In genomic region chr3:95154775-95155174, GRCh38 we compare ENCODE assay signal across 14 cellular contexts.
DNase-seq lines count a peak whose midpoint lies in the region; ATAC-seq, FAIRE-seq and TF ChIP-seq lines count a peak whose summit lies in the region.
"Had no signal": no experiment of that assay in that cellular context is flagged by ENCODE, and none has a peak within 500 bp of the region (broad histone marks: within the 10 kb centered on the region; RNA-seq: fewer than 3 reads in every experiment).

No MANE protein-coding gene starts in this region.

- no peak overlapping the region for H3K27ac Mint-ChIP-seq in activated CD8-positive, alpha-beta T cell treated with anti-CD3 and anti-CD28 coated beads for 36 hours
- H3K27ac Mint-ChIP-seq: activated naive CD8-positive, alpha-beta T cell treated with anti-CD3 and anti-CD28 coated beads, Interleukin-2, amount 50 U/mL, for 24 hours; dendritic cell treated with granulocyte-macrophage colony-stimulating factor and Interleukin-4, amounts not matched to agents 40 ng/mL and 50 ng/mL, for 4 days had no signal

- H3K36me3 Mint-ChIP-seq in activated CD8-positive, alpha-beta T cell treated with anti-CD3 and anti-CD28 coated beads for 36 hours (ENCODE audit: low read depth), result no peaks in the 10 kb centered on the region

- no peak overlapping the region for H3K4me3 Mint-ChIP-seq in activated CD8-positive, alpha-beta T cell treated with anti-CD3 and anti-CD28 coated beads for 36 hours
- H3K4me3 Mint-ChIP-seq: activated naive CD8-positive, alpha-beta T cell treated with anti-CD3 and anti-CD28 coated beads, Interleukin-2, amount 50 U/mL, for 24 hours; dendritic cell treated with granulocyte-macrophage colony-stimulating factor and Interleukin-4, amounts not matched to agents 40 ng/mL and 50 ng/mL, for 4 days had no signal

- POLR2A ChIA-PET in HepG2 (lab: Yijun Ruan, JAX), result no interaction called here
- POLR2A ChIA-PET in RWPE1 (lab: Yijun Ruan, JAX; ENCODE audit: low non-redundant PET), result no interaction called here
- POLR2A ChIA-PET in activated CD8-positive, alpha-beta T cell treated with anti-CD3 and anti-CD28 coated beads for 36 hours (lab: Charles Lee), result no interaction called here

- intact Hi-C loops in HepG2 (cut with micrococcal nuclease; ENCODE audit: unreplicated experiment) (no loop called here), right lobe of liver (cut with DNase I) (no loop called here)
- intact Hi-C loops in activated CD8-positive, alpha-beta T cell treated with anti-CD3 and anti-CD28 coated beads for 36 hours (cut with micrococcal nuclease), result no loop called here

- H3K9ac ChIP-seq in HepG2 (ENCODE audit: insufficient read depth, low read depth, low read length) (no peak overlapping the region), fibroblast of lung (ENCODE audit: insufficient read depth, low read length) (no peak overlapping the region), GM23248 (no peak overlapping the region)
- H3K9ac ChIP-seq: parathyroid adenoma had no signal

- TF ChIP-seq RAD21 in HepG2 (CRISPR knock-in tag; IDR thresholded peaks at IDR 0.05), result no peak

- H3K9me3 Mint-ChIP-seq in activated CD8-positive, alpha-beta T cell treated with anti-CD3 and anti-CD28 coated beads for 36 hours, result peaks cover 12% of the 10 kb centered on the region

- BruUV-seq in HepG2 (replicated peaks; lab: Mats Ljungman, UMichigan), result no TSS peak

- no peaks in the 10 kb centered on the region for H3K4me1 Mint-ChIP-seq in activated CD8-positive, alpha-beta T cell treated with anti-CD3 and anti-CD28 coated beads for 36 hours (ENCODE audit: low read depth)
- H3K4me1 Mint-ChIP-seq: activated naive CD8-positive, alpha-beta T cell treated with anti-CD3 and anti-CD28 coated beads, Interleukin-2, amount 50 U/mL, for 24 hours had no signal

- DNase-seq in HepG2 (ENCODE audit: low spot score) (no peak), right lobe of liver (no peak), RWPE1 (ENCODE audit: low spot score) (peak; percentile 73), fibroblast of lung (ENCODE audit: low read depth in 2 of 2) (peak; percentile 21 to 69), T-helper 2 cell (no peak), HK-2 (ENCODE audit: unreplicated experiment) (no peak), GM23248 (no peak)
- no peak for DNase-seq in activated CD8-positive, alpha-beta T cell treated with anti-CD3 and anti-CD28 coated beads for 36 hours
- DNase-seq: activated naive CD8-positive, alpha-beta T cell treated with anti-CD3 and anti-CD28 coated beads, Interleukin-2, amount 50 U/mL, for 24 hours; activated T-cell treated with anti-CD3 and anti-CD28 coated beads for 4 hours; NCI-H1436; testis had no signal

- 0% methylated on average over 2 of the region's 2 CpGs for WGBS in HepG2 (ENCODE audit: low lambda C conversion rate)
- WGBS in right lobe of liver (ENCODE audit: insufficient coverage, low coverage, low lambda C conversion rate, missing lambda C conversion rate), result 53% methylated on average over 2 of the region's 2 CpGs
- WGBS in GM23248 (ENCODE audit: low coverage in 1 of 2, low lambda C conversion rate in 2 of 2, missing lambda C conversion rate in 2 of 2), 2 experiments, result 46% methylated on average over 2 of the region's 2 CpGs

- ATAC-seq in HepG2 (no peak), right lobe of liver (no peak)
- ATAC-seq in activated CD8-positive, alpha-beta T cell treated with anti-CD3 and anti-CD28 coated beads for 36 hours, result no peak
- ATAC-seq: activated naive CD8-positive, alpha-beta T cell treated with anti-CD3 and anti-CD28 coated beads, Interleukin-2, amount 50 U/mL, for 24 hours had no signal

- H3K27ac ChIP-seq in HepG2 (ENCODE audit: extremely low read length, insufficient read depth, low read length) (no peak overlapping the region), right lobe of liver (no peak overlapping the region), RWPE1 (no peak overlapping the region), fibroblast of lung (ENCODE audit: insufficient read depth, low read length) (no peak overlapping the region), GM23248 (no peak overlapping the region)
- H3K27ac ChIP-seq: parathyroid adenoma, testis had no signal

- H3K27me3 ChIP-seq in HepG2 (ENCODE audit: control insufficient read depth in 1 of 2, insufficient read depth in 2 of 2, low read length in 2 of 2) (no peaks in the 10 kb centered on the region), right lobe of liver (no peaks in the 10 kb centered on the region), fibroblast of lung (ENCODE audit: control insufficient read depth, insufficient read depth, low read length) (no peaks in the 10 kb centered on the region), GM23248 (replicated peaks; ENCODE audit: insufficient read depth) (no peaks in the 10 kb centered on the region)
- H3K27me3 ChIP-seq: testis had no signal

- H2AFZ ChIP-seq in HepG2 (ENCODE audit: low read length) (no peak overlapping the region), fibroblast of lung (ENCODE audit: low read length) (no peak overlapping the region), GM23248 (no peak overlapping the region)
- H2AFZ ChIP-seq: parathyroid adenoma had no signal

- H3K9me3 ChIP-seq in HepG2 (ENCODE audit: low read length) (no peaks in the 10 kb centered on the region), right lobe of liver (no peaks in the 10 kb centered on the region), fibroblast of lung (ENCODE audit: control insufficient read depth, insufficient read depth, low read depth, low read length) (no peaks in the 10 kb centered on the region), GM23248 (ENCODE audit: low read depth) (peaks cover 4% of the 10 kb centered on the region)
- H3K9me3 ChIP-seq: testis had no signal

- no peaks in the 10 kb centered on the region for H4K20me1 ChIP-seq in HepG2 (ENCODE audit: insufficient read depth, low read length)
- no peaks in the 10 kb centered on the region for H4K20me1 ChIP-seq in fibroblast of lung (ENCODE audit: control insufficient read depth, extremely low read depth, insufficient read depth, low read length)
- H4K20me1 ChIP-seq in GM23248 (ENCODE audit: insufficient read depth), result no peaks in the 10 kb centered on the region

- no peak for FAIRE-seq in HepG2 (lab: Jason Lieb, UNC)

- H3K79me2 ChIP-seq in HepG2 (ENCODE audit: insufficient read depth, low read length) (no peaks in the 10 kb centered on the region), fibroblast of lung (ENCODE audit: control insufficient read depth, insufficient read depth, low read length) (no peaks in the 10 kb centered on the region), GM23248 (ENCODE audit: insufficient read depth) (no peaks in the 10 kb centered on the region)
- H3K79me2 ChIP-seq: parathyroid adenoma had no signal

- no peak for TF ChIP-seq EP300 in HepG2 (IDR thresholded peaks at IDR 0.05; ENCODE audit: low read depth in 2 of 2, low read length in 2 of 2)
- TF ChIP-seq EP300 in HepG2 (CRISPR knock-in tag; IDR thresholded peaks at IDR 0.05; ENCODE audit: borderline replicate concordance), result no peak

- no peak overlapping the region for H3K4me3 ChIP-seq in HepG2 (replicated peaks in 1 of 3; ENCODE audit: insufficient read depth in 1 of 3, low read depth in 2 of 3, low read length in 3 of 3)
- no peak overlapping the region for H3K4me3 ChIP-seq in right lobe of liver
- H3K4me3 ChIP-seq in fibroblast of lung (replicated peaks in 1 of 4; ENCODE audit: control extremely low read depth in 1 of 4, insufficient read depth in 1 of 4, low read depth in 3 of 4, low read length in 4 of 4), result no peak overlapping the region
- no peak overlapping the region for H3K4me3 ChIP-seq in GM23248
- H3K4me3 ChIP-seq: testis had no signal

- CTCF ChIA-PET in HepG2 (lab: Yijun Ruan, JAX; ENCODE audit: low intra/inter-chr PET ratio, low total read pairs) (no interaction called here), RWPE1 (lab: Yijun Ruan, JAX) (no interaction called here)
- CTCF ChIA-PET in activated CD8-positive, alpha-beta T cell treated with anti-CD3 and anti-CD28 coated beads for 36 hours (lab: Charles Lee), result no interaction called here

- H3K4me2 ChIP-seq in HepG2 (ENCODE audit: low read depth, low read length) (no peak overlapping the region), fibroblast of lung (ENCODE audit: extremely low read depth, insufficient read depth, low read length) (no peak overlapping the region), GM23248 (ENCODE audit: unreplicated experiment) (no peak overlapping the region)

- H3K36me3 ChIP-seq in HepG2 (replicated peaks in 1 of 2; ENCODE audit: control insufficient read depth in 1 of 2, insufficient read depth in 2 of 2, low read length in 2 of 2), result no peaks in the 10 kb centered on the region
- no peaks in the 10 kb centered on the region for H3K36me3 ChIP-seq in right lobe of liver
- no peaks in the 10 kb centered on the region for H3K36me3 ChIP-seq in fibroblast of lung (ENCODE audit: control insufficient read depth, insufficient read depth, low read length)
- no peaks in the 10 kb centered on the region for H3K36me3 ChIP-seq in GM23248 (ENCODE audit: low read depth)

- no peak for TF ChIP-seq CTCF in HepG2 (CRISPR knock-in tag; IDR thresholded peaks at IDR 0.05)
- no peak for TF ChIP-seq CTCF in right lobe of liver (IDR thresholded peaks at IDR 0.05)
- TF ChIP-seq CTCF in RWPE1 (conservative IDR thresholded peaks at IDR 0.05; ENCODE audit: low read depth), result no peak
- TF ChIP-seq CTCF in fibroblast of lung (conservative IDR thresholded peaks at IDR 0.05 in 1 of 2, IDR thresholded peaks at IDR 0.05 in 1 of 2; ENCODE audit: low read depth in 1 of 2, low read length in 2 of 2), result no peak
- TF ChIP-seq CTCF in activated CD8-positive, alpha-beta T cell treated with anti-CD3 and anti-CD28 coated beads for 36 hours (IDR thresholded peaks at IDR 0.05), result no peak

- H3F3A ChIP-seq in GM23248 (ENCODE audit: insufficient read depth), result no peaks in the 10 kb centered on the region

- H3K4me1 ChIP-seq in HepG2 (ENCODE audit: insufficient read depth, low read length) (no peaks in the 10 kb centered on the region), right lobe of liver (no peaks in the 10 kb centered on the region), fibroblast of lung (ENCODE audit: control insufficient read depth, extremely low read depth, insufficient read depth, low read length) (no peaks in the 10 kb centered on the region), GM23248 (ENCODE audit: insufficient read depth) (no peaks in the 10 kb centered on the region)
- H3K4me1 ChIP-seq: parathyroid adenoma, testis had no signal

- H3K9me2 ChIP-seq in GM23248 (ENCODE audit: insufficient read depth), result no peaks in the 10 kb centered on the region

- in situ Hi-C loops in HepG2 (cut with HindIII; ENCODE audit: extremely low pct_ligation_motif_present, low pct_unique_long_range_greater_than_20kb), result no loop called here
- in situ Hi-C loops in GM23248 (cut with MboI), result no loop called here

- no peak for TF ChIP-seq POLR2A in HepG2 (IDR thresholded peaks at IDR 0.05; ENCODE audit: insufficient read depth in 1 of 2, low read depth in 2 of 2, low read length in 2 of 2)
- TF ChIP-seq POLR2A in right lobe of liver (IDR thresholded peaks at IDR 0.05), result no peak

- no peaks in the 10 kb centered on the region for H3K27me3 Mint-ChIP-seq in activated CD8-positive, alpha-beta T cell treated with anti-CD3 and anti-CD28 coated beads for 36 hours
- H3K27me3 Mint-ChIP-seq: activated naive CD8-positive, alpha-beta T cell treated with anti-CD3 and anti-CD28 coated beads, Interleukin-2, amount 50 U/mL, for 24 hours; dendritic cell treated with granulocyte-macrophage colony-stimulating factor and Interleukin-4, amounts not matched to agents 40 ng/mL and 50 ng/mL, for 4 days had no signal

TF ChIP-seq in HepG2, 621 proteins besides CTCF, POLR2A, EP300 and RAD21 (continues in another document):
- no peak for TF ChIP-seq ZNF510 (CRISPR knock-in tag; IDR thresholded peaks at IDR 0.05; ENCODE audit: low read depth)

Comparison
In these comparisons a context has a peak if more than half of its experiments do, and no peak if none do; other contexts are left out.
1. DNase-seq: peak in RWPE1 (single experiment) and fibroblast of lung (2 of 2); none in HepG2 (single experiment), right lobe of liver (0 of 3), T-helper 2 cell (0 of 5), HK-2 (single experiment), activated CD8-positive, alpha-beta T cell treated with anti-CD3 and anti-CD28 coated beads for 36 hours (single experiment) and GM23248 (single experiment).